1 cellular context compared by ENCODE assay signal in genomic region chr9:133133680-133134418, GRCh38.
A peak's percentile ranks its signal among the peaks of the same experiment; 100 is the strongest.
TF ChIP-seq lines count a peak whose summit lies in the region.

No MANE protein-coding gene starts in this region.

TF ChIP-seq in K562, 482 proteins besides CTCF, POLR2A, EP300 and RAD21 (continued from another document and continues in another):
- no peak for TF ChIP-seq ZNF609 (CRISPR knock-in tag; IDR thresholded peaks at IDR 0.05; ENCODE audit: borderline replicate concordance)
- TF ChIP-seq CC2D1A (IDR thresholded peaks at IDR 0.05) = no peak
- peak; percentile 36; the same call in 1 of the 2 replicates for TF ChIP-seq ZKSCAN1 (IDR thresholded peaks at IDR 0.05; ENCODE audit: low read depth, low read length)
- no peak for TF ChIP-seq STAT6 (CRISPR knock-in tag; IDR thresholded peaks at IDR 0.05)
- TF ChIP-seq ZNF263 (CRISPR knock-in tag; IDR thresholded peaks at IDR 0.05; ENCODE audit: borderline replicate concordance) = peak; percentile 52; the same call in 1 of the 2 replicates
- no peak for TF ChIP-seq CHD2 (IDR thresholded peaks at IDR 0.05; ENCODE audit: low read depth, low read length)
- TF ChIP-seq SMARCA4 (IDR thresholded peaks at IDR 0.05) = peak; percentile 95
- TF ChIP-seq ZNF639 (CRISPR knock-in tag; conservative IDR thresholded peaks at IDR 0.05 in 1 of 2, IDR thresholded peaks at IDR 0.05 in 1 of 2) = peak in 1 of 2 experiments; percentile 79; a peak in 2 of 4 replicates
- peak; percentile 71; the same call in 1 of the 2 replicates for TF ChIP-seq KAT7 (CRISPR knock-in tag; IDR thresholded peaks at IDR 0.05; ENCODE audit: borderline replicate concordance)
- no peak for TF ChIP-seq ILK (tag; IDR thresholded peaks at IDR 0.05; ENCODE audit: borderline replicate concordance, low read depth)
- peak; percentile 83 for TF ChIP-seq LEF1 (IDR thresholded peaks at IDR 0.05)
- TF ChIP-seq ZBTB43 (CRISPR knock-in tag; IDR thresholded peaks at IDR 0.05) = no peak
- TF ChIP-seq ASH1L (IDR thresholded peaks at IDR 0.05; ENCODE audit: borderline replicate concordance, low read depth, partially characterized antibody) = no peak
- TF ChIP-seq SAP30 (IDR thresholded peaks at IDR 0.05; ENCODE audit: borderline replicate concordance, insufficient read depth, low read depth, low read length, poor library complexity, severe bottlenecking) = peak; percentile 27
- TF ChIP-seq HIVEP1 (CRISPR knock-in tag; IDR thresholded peaks at IDR 0.05) = no peak
- 0 out of 2 replicates have a peak, but pooled peaks have one; percentile 13 for TF ChIP-seq HDAC8 (tag; IDR thresholded peaks at IDR 0.05)
- no peak for TF ChIP-seq NCOA4 (IDR thresholded peaks at IDR 0.05; ENCODE audit: partially characterized antibody)
- peak; percentile 64; the same call in 1 of the 2 replicates for TF ChIP-seq VEZF1 (CRISPR knock-in tag; IDR thresholded peaks at IDR 0.05)
- no peak for TF ChIP-seq ARHGAP35 (IDR thresholded peaks at IDR 0.05; ENCODE audit: partially characterized antibody)
- no peak for TF ChIP-seq ZNF184 (CRISPR knock-in tag; IDR thresholded peaks at IDR 0.05)
- peak; percentile 88 for TF ChIP-seq ZNF592 (IDR thresholded peaks at IDR 0.05)
- TF ChIP-seq CCNT2 (IDR thresholded peaks at IDR 0.05; ENCODE audit: borderline replicate concordance, extremely low read depth, insufficient read length, low read depth, low read length) = peak; percentile 59
- TF ChIP-seq RAD51 (IDR thresholded peaks at IDR 0.05; ENCODE audit: borderline replicate concordance, low read depth) = no peak
- no peak for TF ChIP-seq ZNF174 (CRISPR knock-in tag; IDR thresholded peaks at IDR 0.05)
- TF ChIP-seq THAP12 (CRISPR knock-in tag; IDR thresholded peaks at IDR 0.05) = no peak
- no peak for TF ChIP-seq GTF2F1 (IDR thresholded peaks at IDR 0.05; ENCODE audit: low read depth, low read length)
- no peak for TF ChIP-seq PTBP1 (IDR thresholded peaks at IDR 0.05; ENCODE audit: low read depth, low read length)
- TF ChIP-seq ZC3H4 (CRISPR knock-in tag; IDR thresholded peaks at IDR 0.05; ENCODE audit: borderline replicate concordance) = 0 out of 2 replicates have a peak, but pooled peaks have one; percentile 89
- TF ChIP-seq ZNF12 (CRISPR knock-in tag; IDR thresholded peaks at IDR 0.05) = no peak
- peak; percentile 38 to 65; a peak in 2 of 4 replicates for TF ChIP-seq MAZ (CRISPR knock-in tag; conservative IDR thresholded peaks at IDR 0.05 in 1 of 2, IDR thresholded peaks at IDR 0.05 in 1 of 2)
- no peak for TF ChIP-seq ZNF280A (IDR thresholded peaks at IDR 0.05; ENCODE audit: low read depth, partially characterized antibody)
- no peak for TF ChIP-seq TAF9B (IDR thresholded peaks at IDR 0.05; ENCODE audit: partially characterized antibody)
- TF ChIP-seq ZNF551 (CRISPR knock-in tag; IDR thresholded peaks at IDR 0.05) = no peak
- no peak for TF ChIP-seq HOXB6 (CRISPR knock-in tag; IDR thresholded peaks at IDR 0.05; ENCODE audit: borderline replicate concordance)
- no peak for TF ChIP-seq SIN3B (IDR thresholded peaks at IDR 0.05; ENCODE audit: low read depth)
- TF ChIP-seq POLR2B (IDR thresholded peaks at IDR 0.05; ENCODE audit: low read depth, partially characterized antibody) = no peak
- no peak for TF ChIP-seq ZFP36 (IDR thresholded peaks at IDR 0.05; ENCODE audit: low read depth, low read length, partially characterized antibody)
- TF ChIP-seq LARP7 (IDR thresholded peaks at IDR 0.05) = no peak
- TF ChIP-seq TEAD2 (tag; IDR thresholded peaks at IDR 0.05) = no peak
- TF ChIP-seq GATAD2B (IDR thresholded peaks at IDR 0.05; ENCODE audit: borderline replicate concordance) = no peak
- TF ChIP-seq ATF4 (CRISPR knock-in tag; IDR thresholded peaks at IDR 0.05) = no peak
- no peak for TF ChIP-seq ZNF24 (IDR thresholded peaks at IDR 0.05)
